ENCODE assay signal across 1 cellular context in genomic region chr10:49139866-49140195, GRCh38.
TF ChIP-seq lines count a peak whose summit lies in the region.

No MANE protein-coding gene starts in this region.

TF ChIP-seq in K562, 482 proteins besides CTCF, POLR2A, EP300 and RAD21 (continues in another document):
- no peak for TF ChIP-seq NEUROD1 (IDR thresholded peaks at IDR 0.05; ENCODE audit: borderline replicate concordance, low read depth, low read length, partially characterized antibody)
- TF ChIP-seq XRCC4 (IDR thresholded peaks at IDR 0.05; ENCODE audit: extremely low read depth, insufficient read depth, insufficient read length): no peak
- TF ChIP-seq ADNP (tag; IDR thresholded peaks at IDR 0.05): no peak
- TF ChIP-seq SMARCA4 (IDR thresholded peaks at IDR 0.05): peak; percentile 41; the same call in 1 of the 2 replicates
- no peak for TF ChIP-seq ZNF764 (CRISPR knock-in tag; IDR thresholded peaks at IDR 0.05; ENCODE audit: low read depth)
- no peak for TF ChIP-seq KDM4B (IDR thresholded peaks at IDR 0.05; ENCODE audit: borderline replicate concordance in 2 of 2, low read depth in 1 of 2)
- TF ChIP-seq MBD1 (CRISPR knock-in tag; IDR thresholded peaks at IDR 0.05): no peak
- TF ChIP-seq SNIP1 (IDR thresholded peaks at IDR 0.05; ENCODE audit: low read depth): no peak
- TF ChIP-seq CEBPB (tag; IDR thresholded peaks at IDR 0.05): no peak
- TF ChIP-seq ZNF395 (CRISPR knock-in tag; IDR thresholded peaks at IDR 0.05): no peak
- TF ChIP-seq HOXB6 (CRISPR knock-in tag; IDR thresholded peaks at IDR 0.05; ENCODE audit: borderline replicate concordance): no peak
- TF ChIP-seq GTF2A2 (tag; IDR thresholded peaks at IDR 0.05): no peak
- TF ChIP-seq JUN (IDR thresholded peaks at IDR 0.05; ENCODE audit: borderline replicate concordance, low read depth, low read length): peak; percentile 79
- no peak for TF ChIP-seq JUN (CRISPR knock-in tag; IDR thresholded peaks at IDR 0.05; ENCODE audit: borderline replicate concordance)
- TF ChIP-seq SMARCE1 (IDR thresholded peaks at IDR 0.05): 0 out of 2 replicates have a peak, but pooled peaks have one; percentile 28
- TF ChIP-seq JUND (IDR thresholded peaks at IDR 0.05; ENCODE audit: borderline replicate concordance, low read depth, low read length): peak; percentile 67; the same call in 1 of the 2 replicates
- 0 out of 3 replicates have a peak, but pooled peaks have one; percentile 33 for TF ChIP-seq JUND (tag; IDR thresholded peaks at IDR 0.05; ENCODE audit: borderline replicate concordance, low read depth, low read length)
- TF ChIP-seq HBP1 (CRISPR knock-in tag; IDR thresholded peaks at IDR 0.05): no peak
- TF ChIP-seq ZNF354B (CRISPR knock-in tag; IDR thresholded peaks at IDR 0.05): no peak
- TF ChIP-seq, protein P1, sequence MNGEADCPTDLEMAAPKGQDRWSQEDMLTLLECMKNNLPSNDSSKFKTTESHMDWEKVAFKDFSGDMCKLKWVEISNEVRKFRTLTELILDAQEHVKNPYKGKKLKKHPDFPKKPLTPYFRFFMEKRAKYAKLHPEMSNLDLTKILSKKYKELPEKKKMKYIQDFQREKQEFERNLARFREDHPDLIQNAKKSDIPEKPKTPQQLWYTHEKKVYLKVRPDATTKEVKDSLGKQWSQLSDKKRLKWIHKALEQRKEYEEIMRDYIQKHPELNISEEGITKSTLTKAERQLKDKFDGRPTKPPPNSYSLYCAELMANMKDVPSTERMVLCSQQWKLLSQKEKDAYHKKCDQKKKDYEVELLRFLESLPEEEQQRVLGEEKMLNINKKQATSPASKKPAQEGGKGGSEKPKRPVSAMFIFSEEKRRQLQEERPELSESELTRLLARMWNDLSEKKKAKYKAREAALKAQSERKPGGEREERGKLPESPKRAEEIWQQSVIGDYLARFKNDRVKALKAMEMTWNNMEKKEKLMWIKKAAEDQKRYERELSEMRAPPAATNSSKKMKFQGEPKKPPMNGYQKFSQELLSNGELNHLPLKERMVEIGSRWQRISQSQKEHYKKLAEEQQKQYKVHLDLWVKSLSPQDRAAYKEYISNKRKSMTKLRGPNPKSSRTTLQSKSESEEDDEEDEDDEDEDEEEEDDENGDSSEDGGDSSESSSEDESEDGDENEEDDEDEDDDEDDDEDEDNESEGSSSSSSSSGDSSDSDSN (IDR thresholded peaks at IDR 0.05; ENCODE audit: borderline replicate concordance in 1 of 2, low read depth in 2 of 2, low read length in 2 of 2): no peak
- TF ChIP-seq TSC22D4 (tag; IDR thresholded peaks at IDR 0.05): no peak
- TF ChIP-seq SLC30A9 (CRISPR knock-in tag; IDR thresholded peaks at IDR 0.05): no peak
- TF ChIP-seq RBM34 (IDR thresholded peaks at IDR 0.05; ENCODE audit: borderline replicate concordance, insufficient read depth, low read length): no peak
- no peak for TF ChIP-seq ZNF318 (IDR thresholded peaks at IDR 0.05; ENCODE audit: borderline replicate concordance in 1 of 2, low read depth in 1 of 2)
- no peak for TF ChIP-seq TGIF2 (CRISPR knock-in tag; IDR thresholded peaks at IDR 0.05)
- no peak for TF ChIP-seq RBM14 (IDR thresholded peaks at IDR 0.05; ENCODE audit: borderline replicate concordance, insufficient read depth, low read depth, low read length)
- no peak for TF ChIP-seq ZNF212 (CRISPR knock-in tag; IDR thresholded peaks at IDR 0.05)
- no peak for TF ChIP-seq SRF (CRISPR knock-in tag; IDR thresholded peaks at IDR 0.05)
- TF ChIP-seq ZNF398 (CRISPR knock-in tag; IDR thresholded peaks at IDR 0.05): no peak
- TF ChIP-seq ILK (tag; IDR thresholded peaks at IDR 0.05; ENCODE audit: borderline replicate concordance, low read depth): no peak
- TF ChIP-seq ZNF134 (CRISPR knock-in tag; conservative IDR thresholded peaks at IDR 0.05): no peak
- TF ChIP-seq SPI1 (IDR thresholded peaks at IDR 0.05; ENCODE audit: borderline replicate concordance, low read depth, low read length): no peak
- TF ChIP-seq POLR2H (tag; IDR thresholded peaks at IDR 0.05; ENCODE audit: low read depth): no peak
- no peak for TF ChIP-seq KLF1 (tag; IDR thresholded peaks at IDR 0.05)
- no peak for TF ChIP-seq TEAD1 (CRISPR knock-in tag; IDR thresholded peaks at IDR 0.05)
- peak; percentile 33; the same call in 1 of the 2 replicates for TF ChIP-seq ARID1B (IDR thresholded peaks at IDR 0.05)
- no peak for TF ChIP-seq ZNF449 (CRISPR knock-in tag; IDR thresholded peaks at IDR 0.05)
- no peak for TF ChIP-seq ZNF347 (CRISPR knock-in tag; IDR thresholded peaks at IDR 0.05; ENCODE audit: low read depth)
- TF ChIP-seq, protein P2, sequence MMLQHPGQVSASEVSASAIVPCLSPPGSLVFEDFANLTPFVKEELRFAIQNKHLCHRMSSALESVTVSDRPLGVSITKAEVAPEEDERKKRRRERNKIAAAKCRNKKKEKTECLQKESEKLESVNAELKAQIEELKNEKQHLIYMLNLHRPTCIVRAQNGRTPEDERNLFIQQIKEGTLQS (IDR thresholded peaks at IDR 0.05): peak; percentile 80
- TF ChIP-seq, protein P2 (CRISPR knock-in tag; conservative IDR thresholded peaks at IDR 0.05): no peak
